In genomic region chr20:59618131-59618530, GRCh38 we compare ENCODE assay signal across 18 cellular contexts. TPM values are rescaled to one million over a fixed set of nuclear protein-coding genes. Genes with fewer than 3 reads are reported as not detected.
DNase-seq lines count a peak whose midpoint lies in the region; ATAC-seq and TF ChIP-seq lines count a peak whose summit lies in the region.
"Had no signal": no experiment of that assay in that cellular context is flagged by ENCODE, and none has a peak within 500 bp of the region (broad histone marks: within the 10 kb centered on the region; RNA-seq: fewer than 3 reads in every experiment).

No MANE protein-coding gene starts in this region.

- H3K4me1 ChIP-seq in right atrium auricular region, result no peaks in the 10 kb centered on the region
- H3K4me1 ChIP-seq: A549, HAP-1, SJCRH30 had no signal

- no peaks in the 10 kb centered on the region for H3K36me3 ChIP-seq in right atrium auricular region
- H3K36me3 ChIP-seq: HAP-1, SJCRH30 had no signal

- intact Hi-C loops in cardiac septum (cut with DNase I), result no loop called here

- no peak overlapping the region for H3K27ac ChIP-seq in right atrium auricular region
- H3K27ac ChIP-seq in angular gyrus (ENCODE audit: low read depth, low read length), result peak overlapping the region; percentile 56
- H3K27ac ChIP-seq: A549, C4-2B, SJCRH30 had no signal

- peak; percentile 63 for DNase-seq in cardiac septum (ENCODE audit: low spot score)
- DNase-seq in right atrium auricular region (ENCODE audit: low spot score), result no peak
- peak; percentile 20 for DNase-seq in midbrain (lab: John Stamatoyannopoulos, UW)
- DNase-seq in NK-92 (lab: John Stamatoyannopoulos, UW; ENCODE audit: unreplicated experiment), result no peak
- no peak for DNase-seq in NCI-H128 (lab: John Stamatoyannopoulos, UW; ENCODE audit: unreplicated experiment)
- DNase-seq: DMS79 treated with DMSO at 0.1 percent for 48 hours, NCI-H1105 treated with DMSO at 0.1 percent for 48 hours, NCI-H1694 treated with DMSO at 0.1 percent for 48 hours, NCI-H2107, NCI-H226, NCI-H526, SJCRH30 had no signal

- H3K9me3 ChIP-seq in right atrium auricular region, result no peaks in the 10 kb centered on the region
- H3K9me3 ChIP-seq: A549, HAP-1, SJCRH30 had no signal

- no peaks in the 10 kb centered on the region for H3K27me3 ChIP-seq in right atrium auricular region

- no peak overlapping the region for H3K4me3 ChIP-seq in right atrium auricular region
- H3K4me3 ChIP-seq: A549, HAP-1, K562, SJCRH30 had no signal

- no peak for ATAC-seq in GM18870 (IDR thresholded peaks at IDR 0.05; ENCODE audit: unreplicated experiment)
- ATAC-seq: K562 had no signal

- TF ChIP-seq CTCF in right atrium auricular region (IDR thresholded peaks at IDR 0.05), result no peak

RNA-seq across cellular contexts. Expression of gene PHACTR3, which starts 13.8 kb away (rescaled TPM):
- total RNA-seq in cardiac septum (0.54 TPM), right atrium auricular region (10 to 100 TPM in 1 of 2 donors, under 1 TPM in 1; 0.86 to 24.2 TPM)
- total RNA-seq: K562, SJCRH30 had no signal

Comparison
In these comparisons a context has a peak if more than half of its experiments do, and no peak if none do; other contexts are left out.
1. DNase-seq: peak in cardiac septum (single experiment) and midbrain (single experiment); none in right atrium auricular region (single experiment), NK-92 (single experiment) and NCI-H128 (single experiment).